8 cellular contexts compared by ENCODE assay signal in the genomic region with DNA sequence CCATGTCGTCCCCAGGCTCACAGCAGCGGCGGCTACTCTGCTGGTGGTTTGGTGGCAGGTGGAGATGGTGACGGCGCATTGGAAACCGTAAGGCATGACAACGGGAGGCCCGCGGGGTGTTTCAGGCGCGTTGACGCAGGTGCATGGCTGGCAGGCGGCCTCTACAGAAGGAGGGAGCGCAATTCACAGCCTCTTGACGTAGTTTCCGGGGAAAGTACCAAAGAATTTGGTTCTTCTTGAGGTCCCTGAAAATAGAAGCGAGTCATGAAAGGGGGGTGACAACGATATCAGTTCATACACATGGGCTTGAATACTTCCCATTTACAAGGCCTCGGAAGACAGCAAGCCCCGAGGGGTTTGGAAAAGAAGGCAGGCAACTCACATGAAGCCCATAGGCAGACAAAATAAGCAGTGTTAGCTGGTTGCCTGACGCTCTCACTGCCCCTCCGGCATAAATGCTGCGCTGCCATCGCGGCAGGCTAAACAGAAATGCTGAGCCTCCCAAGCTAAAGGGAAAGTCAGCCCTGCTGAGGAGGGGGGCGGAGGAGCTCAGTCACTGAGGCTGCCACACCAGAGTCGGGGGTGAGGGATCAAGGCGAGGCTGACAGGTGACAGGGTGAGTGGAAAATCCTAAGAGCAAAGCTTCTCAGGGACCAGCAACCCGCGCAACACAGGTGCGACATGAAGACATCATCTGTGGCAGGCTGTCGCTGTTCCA. TPM values are rescaled to one million over a fixed set of nuclear protein-coding genes. Genes with fewer than 3 reads are reported as not detected.
DNase-seq lines count a peak whose midpoint lies in the region; ATAC-seq and TF ChIP-seq lines count a peak whose summit lies in the region.

No MANE protein-coding gene starts in this region.

- peak; percentile 6 for DNase-seq in NCI-H82 (lab: John Stamatoyannopoulos, UW)
- DNase-seq in NCI-H82 treated with DMSO at 0.1 percent for 48 hours (lab: John Stamatoyannopoulos, UW; ENCODE audit: unreplicated experiment), result no peak
- peak; percentile 72 for DNase-seq in activated T-cell treated with anti-CD3 and anti-CD28 coated beads for 24 hours (ENCODE audit: low read depth)
- peak; percentile 74 for DNase-seq in iPS-NIHi11 (ENCODE audit: low spot score)
- peak; percentile 82 for DNase-seq in stimulated activated CD8-positive, alpha-beta memory T cell treated with anti-CD3 and anti-CD28 coated beads, Interleukin-4, amount 100 ng/mL, for 48 hours
- DNase-seq in dedifferentiated amniotic fluid mesenchymal stem cell (ENCODE audit: extremely low spot score), result no peak
- no peak for DNase-seq in omental fat pad (ENCODE audit: low spot score)

- ATAC-seq in HG03442 (IDR thresholded peaks at IDR 0.05; ENCODE audit: unreplicated experiment), result peak; percentile 98
- no peak for ATAC-seq in omental fat pad (ENCODE audit: low FRiP score)

- no peak for TF ChIP-seq CTCF in omental fat pad (IDR thresholded peaks at IDR 0.05)

RNA-seq across cellular contexts. Expression of a gene that starts 52.3 kb away (rescaled TPM):
- total RNA-seq in omental fat pad, result 100 to 1,000 TPM in 2 of 4 donors, 10 to 100 TPM in 2; 43.7 to 175 (median 107) TPM

Comparison
In these comparisons a context has a peak if more than half of its experiments do, and no peak if none do; other contexts are left out.
1. DNase-seq: peak in NCI-H82 (single experiment), activated T-cell treated with anti-CD3 and anti-CD28 coated beads for 24 hours (single experiment), iPS-NIHi11 (single experiment) and stimulated activated CD8-positive, alpha-beta memory T cell treated with anti-CD3 and anti-CD28 coated beads, Interleukin-4, amount 100 ng/mL, for 48 hours (single experiment); none in NCI-H82 treated with DMSO at 0.1 percent for 48 hours (single experiment), dedifferentiated amniotic fluid mesenchymal stem cell (single experiment) and omental fat pad (single experiment).